Comparison of ENCODE assay signal across 8 cellular contexts in genomic region chr11:66593303-66593635, GRCh38. TPM values are rescaled to one million over a fixed set of nuclear protein-coding genes. Genes with fewer than 3 reads are reported as not detected.
DNase-seq lines count a peak whose midpoint lies in the region; ATAC-seq and TF ChIP-seq lines count a peak whose summit lies in the region.

No MANE protein-coding gene starts in this region.

- H3K9me3 ChIP-seq in DOHH2 (ENCODE audit: control insufficient read depth, insufficient read depth, low read length) (no peaks in the 10 kb centered on the region), adrenal gland (replicated peaks in 1 of 3) (no peaks in the 10 kb centered on the region), tibial artery (no peaks in the 10 kb centered on the region)

- 9 to 14% (median 11%) methylated on average over 11 to 12 of the region's 12 CpGs for WGBS in adrenal gland, 4 donors

- no peaks in the 10 kb centered on the region for H3F3A ChIP-seq in DOHH2 (ENCODE audit: control insufficient read depth, insufficient read depth)

- H3K4me1 ChIP-seq in DOHH2 (ENCODE audit: control insufficient read depth, low read length) (peaks cover 27% of the 10 kb centered on the region), adrenal gland (replicated peaks in 1 of 2) (peaks cover 22 to 30% of the 10 kb centered on the region in 2 donors), tibial artery (peaks cover 0 to 33% (median 20%) of the 10 kb centered on the region in 4 donors)

- H3K4me3 ChIP-seq in DOHH2 (ENCODE audit: low read length) (peak overlapping the region; percentile 99), adrenal gland (peak overlapping the region; percentile 12 to 77 (median 54)), tibial artery (peak overlapping the region; percentile 68 to 72)

- peak overlapping the region; percentile 99 for H3K4me2 ChIP-seq in DOHH2 (ENCODE audit: low read length)

- DNase-seq in adrenal gland (no peak), left colon (no peak), tibial artery (no peak), midbrain (lab: John Stamatoyannopoulos, UW) (no peak), epidermal melanocyte (ENCODE audit: insufficient read length, low spot score) (no peak)

- no peaks in the 10 kb centered on the region for H3K9me2 ChIP-seq in DOHH2 (replicated peaks; ENCODE audit: control insufficient read depth, low read length)

- intact Hi-C loops in adrenal gland (cut with DNase I) (no loop called here), left colon (cut with DNase I, micrococcal nuclease) (no loop called here), tibial artery (cut with DNase I; ENCODE audit: low total_unique reads) (no loop called here)

- no peaks in the 10 kb centered on the region for H4K20me1 ChIP-seq in DOHH2 (ENCODE audit: control insufficient read depth, insufficient read depth, low read depth, low read length)

- H3K27ac ChIP-seq in DOHH2 (ENCODE audit: low read depth, low read length): peak overlapping the region; percentile 35; the same call in 1 of the 2 replicates
- peak overlapping the region in 4 of 5 donors; percentile 60 to 90 (median 75) for H3K27ac ChIP-seq in adrenal gland
- peak overlapping the region; percentile 81 to 90 for H3K27ac ChIP-seq in tibial artery

- H3K27me3 ChIP-seq in DOHH2 (ENCODE audit: control insufficient read depth, low read length) (0 out of 2 replicates have a peak, but pooled peaks cover 4% of the 10 kb centered on the region), adrenal gland (no peaks in the 10 kb centered on the region), tibial artery (no peaks in the 10 kb centered on the region)

- H3K36me3 ChIP-seq in DOHH2 (ENCODE audit: control insufficient read depth, low read length): no peaks in the 10 kb centered on the region
- no peaks in the 10 kb centered on the region for H3K36me3 ChIP-seq in adrenal gland (replicated peaks in 1 of 2)
- peaks cover 0 to 3% (median 0%) of the 10 kb centered on the region in 3 donors for H3K36me3 ChIP-seq in tibial artery

- no peak for TF ChIP-seq POLR2A in adrenal gland (IDR thresholded peaks at IDR 0.05)

- TF ChIP-seq CTCF in DOHH2 (IDR thresholded peaks at IDR 0.05; ENCODE audit: low read depth, low read length, poor library complexity, severe bottlenecking) (no peak), adrenal gland (IDR thresholded peaks at IDR 0.05) (no peak), tibial artery (IDR thresholded peaks at IDR 0.05) (no peak)

- peaks cover 20% of the 10 kb centered on the region for H3K79me2 ChIP-seq in DOHH2 (ENCODE audit: control insufficient read depth, low read length)

- peak; percentile 23 for ATAC-seq in HG02973 (IDR thresholded peaks at IDR 0.05; ENCODE audit: unreplicated experiment)
- ATAC-seq in left colon: peak; percentile 20
- ATAC-seq in GM21381 (IDR thresholded peaks at IDR 0.05; ENCODE audit: unreplicated experiment): no peak

RNA-seq across cellular contexts. Expression of gene CCS, which starts 0.3 kb away (rescaled TPM):
- 10 to 100 TPM; 21.9 to 76.3 (median 43.1) TPM for total RNA-seq in adrenal gland
- polyA plus RNA-seq in adrenal gland: 100 to 1,000 TPM in 2 of 3 donors, 10 to 100 TPM in 1; 22.7 to 204 (median 188) TPM
- total RNA-seq in left colon: 10 to 100 TPM; 38.5 to 38.6 TPM

RNA-seq across cellular contexts. Expression of gene CCDC87, which starts 0.4 kb away (rescaled TPM):
- under 1 TPM; 0.30 to 0.84 (median 0.47) TPM for total RNA-seq in adrenal gland
- under 1 TPM; 0.13 to 0.90 (median 0.24) TPM for polyA plus RNA-seq in adrenal gland
- under 1 TPM; 0.22 to 0.46 TPM for total RNA-seq in left colon

RNA-seq across cellular contexts. Expression of gene RBM14, which starts 23.2 kb away (rescaled TPM):
- 100 to 1,000 TPM in 1 of 8 donors, 10 to 100 TPM in 7; 32.3 to 106 (median 52.7) TPM for total RNA-seq in adrenal gland
- 10 to 100 TPM; 29.1 to 96.7 (median 39.1) TPM for polyA plus RNA-seq in adrenal gland
- total RNA-seq in left colon: 10 to 100 TPM; 45.3 to 48.9 TPM

RNA-seq across cellular contexts. Expression of gene CTSF, which starts 24.9 kb away (rescaled TPM):
- total RNA-seq in adrenal gland (100 to 1,000 TPM in 7 of 8 donors, 10 to 100 TPM in 1; 57.4 to 264 (median 197) TPM), left colon (10 to 100 TPM in 1 of 2 donors, 1 to 10 TPM in 1; 5.6 to 20.4 TPM)
- 10 to 100 TPM; 37.0 to 54.6 (median 44.4) TPM for polyA plus RNA-seq in adrenal gland

RNA-seq across cellular contexts. Expression of gene RBM4, which starts 45.2 kb away (rescaled TPM):
- total RNA-seq in adrenal gland (100 to 1,000 TPM in 6 of 8 donors, 10 to 100 TPM in 2; 89.9 to 243 (median 138) TPM), left colon (10 to 100 TPM; 90.7 to 92.9 TPM)
- 100 to 1,000 TPM in 1 of 3 donors, 10 to 100 TPM in 2; 70.0 to 205 (median 79.4) TPM for polyA plus RNA-seq in adrenal gland

Comparison
In these comparisons a context has a peak if more than half of its experiments do, and no peak if none do; other contexts are left out.
1. H3K27ac ChIP-seq: peak in every context shown above with its lines; median percentile 86 in tibial artery; 75 in adrenal gland; 35 in DOHH2.